Comparison of ENCODE assay signal across 18 cellular contexts in the genomic region with DNA sequence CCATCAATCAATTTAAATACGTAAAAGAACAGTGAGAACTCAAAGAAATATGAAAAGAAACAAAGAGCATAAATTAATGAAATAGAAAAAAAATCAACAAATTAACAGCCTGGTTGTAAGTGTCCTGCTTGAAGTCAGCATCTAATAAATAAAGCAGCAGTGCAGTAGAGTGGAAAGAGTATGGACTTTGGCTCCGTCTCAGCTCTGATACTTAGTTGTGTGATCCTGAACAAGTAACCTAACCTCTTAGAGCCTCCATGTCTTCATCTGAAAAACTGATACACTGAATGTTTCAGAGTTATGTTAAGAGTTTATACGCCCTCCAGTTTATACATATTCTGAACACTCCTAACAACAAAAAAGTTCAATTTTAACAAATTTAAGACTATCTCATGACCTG. TPM values are rescaled to one million over a fixed set of nuclear protein-coding genes. Genes with fewer than 3 reads are reported as not detected.
DNase-seq lines count a peak whose midpoint lies in the region; ATAC-seq and TF ChIP-seq lines count a peak whose summit lies in the region.
"Had no signal": no experiment of that assay in that cellular context is flagged by ENCODE, and none has a peak within 500 bp of the region (broad histone marks: within the 10 kb centered on the region; RNA-seq: fewer than 3 reads in every experiment).

No MANE protein-coding gene starts in this region.

- H3K27me3 ChIP-seq in body of pancreas = no peaks in the 10 kb centered on the region

- ATAC-seq in body of pancreas = no peak
- ATAC-seq: Right ventricle myocardium inferior had no signal

- H3K9me3 Mint-ChIP-seq in brain = no peaks in the 10 kb centered on the region
- H3K9me3 Mint-ChIP-seq in progenitor cell of endocrine pancreas (ENCODE audit: low read depth) = no peaks in the 10 kb centered on the region
- H3K9me3 Mint-ChIP-seq: CD14-positive monocyte; T-helper 1 cell treated with Interleukin-12 subunit alpha and Interleukin-12 subunit beta and Interleukin-4 antibody, amounts not matched to agents 30 μg/mL and 1 μg/mL, for 36 hours had no signal

- H3K36me3 Mint-ChIP-seq in brain = no peaks in the 10 kb centered on the region
- no peaks in the 10 kb centered on the region for H3K36me3 Mint-ChIP-seq in progenitor cell of endocrine pancreas (ENCODE audit: insufficient read depth)
- H3K36me3 Mint-ChIP-seq: CD14-positive monocyte had no signal

- peaks cover 21% of the 10 kb centered on the region for H3K4me1 Mint-ChIP-seq in brain
- peaks cover 4% of the 10 kb centered on the region for H3K4me1 Mint-ChIP-seq in progenitor cell of endocrine pancreas (ENCODE audit: low read depth)

- WGBS in body of pancreas, 2 donors = 89 to 94% methylated on average over 3 of the region's 3 CpGs

- no peak overlapping the region for H3K4me3 ChIP-seq in body of pancreas

- H3K36me3 ChIP-seq in body of pancreas (replicated peaks in 1 of 2; ENCODE audit: insufficient read depth in 1 of 2, low read depth in 2 of 2) = no peaks in the 10 kb centered on the region

- H3K27ac ChIP-seq in body of pancreas = no peak overlapping the region

- H3K4me1 ChIP-seq in body of pancreas = no peaks in the 10 kb centered on the region

- DNase-seq in NCI-H82 (lab: John Stamatoyannopoulos, UW) (peak; percentile 24), NCI-H82 treated with DMSO at 0.1 percent for 48 hours (lab: John Stamatoyannopoulos, UW; ENCODE audit: unreplicated experiment) (no peak), NCI-H446 treated with DMSO at 0.1 percent for 48 hours (lab: John Stamatoyannopoulos, UW) (peak; percentile 83), kidney glomerular epithelial cell (lab: John Stamatoyannopoulos, UW) (no peak), progenitor cell of endocrine pancreas (ENCODE audit: low spot score, unreplicated experiment) (no peak), body of pancreas (no peak)
- DNase-seq: DND-41, NCI-H1105, NCI-H146, NCI-H2081, NCI-H748 treated with DMSO at 0.1 percent for 48 hours, OCI-M1, T1000 had no signal

- no peak for TF ChIP-seq POLR2A in body of pancreas (IDR thresholded peaks at IDR 0.05)

- no peaks in the 10 kb centered on the region for H3K27me3 Mint-ChIP-seq in brain
- H3K27me3 Mint-ChIP-seq in progenitor cell of endocrine pancreas = no peaks in the 10 kb centered on the region
- H3K27me3 Mint-ChIP-seq: B cell had no signal

- H3K27ac Mint-ChIP-seq in brain (peak overlapping the region in 3 of 5 experiments; percentile 8 to 74 (median 38)), progenitor cell of endocrine pancreas (no peak overlapping the region)
- H3K27ac Mint-ChIP-seq: B cell; CD14-positive monocyte; T-helper 1 cell treated with Interleukin-12 subunit alpha and Interleukin-12 subunit beta and Interleukin-4 antibody, amounts not matched to agents 30 μg/mL and 1 μg/mL, for 36 hours had no signal

- intact Hi-C loops in body of pancreas (cut with DNase I) = no loop called here

- H3K9me3 ChIP-seq in body of pancreas = no peaks in the 10 kb centered on the region

- H3K4me3 Mint-ChIP-seq in brain = no peak overlapping the region
- no peak overlapping the region for H3K4me3 Mint-ChIP-seq in progenitor cell of endocrine pancreas (ENCODE audit: low read depth)
- H3K4me3 Mint-ChIP-seq: B cell; CD14-positive monocyte; T-helper 1 cell treated with Interleukin-12 subunit alpha and Interleukin-12 subunit beta and Interleukin-4 antibody, amounts not matched to agents 30 μg/mL and 1 μg/mL, for 36 hours had no signal

- TF ChIP-seq CTCF in brain (conservative IDR thresholded peaks at IDR 0.05) (no peak), progenitor cell of endocrine pancreas (IDR thresholded peaks at IDR 0.05; ENCODE audit: unreplicated experiment) (no peak), body of pancreas (IDR thresholded peaks at IDR 0.05) (no peak)

RNA-seq across cellular contexts. Expression of a gene that starts 44.6 kb away (rescaled TPM):
- polyA plus RNA-seq in brain (ENCODE audit: insufficient read depth, low read depth, low replicate concordance) = 27.0 TPM
- total RNA-seq in progenitor cell of endocrine pancreas = 94.4 and 94.5 TPM in 2 replicates
- total RNA-seq in body of pancreas = 10 to 100 TPM in 1 of 2 donors, 1 to 10 TPM in 1; 8.9 to 21.5 TPM

Comparison
In these comparisons a context has a peak if more than half of its experiments do, and no peak if none do; other contexts are left out.
1. DNase-seq: peak in NCI-H82 (single experiment) and NCI-H446 treated with DMSO at 0.1 percent for 48 hours (single experiment); none in NCI-H82 treated with DMSO at 0.1 percent for 48 hours (single experiment), kidney glomerular epithelial cell (single experiment), progenitor cell of endocrine pancreas (single experiment) and body of pancreas (0 of 4).